In the genomic region with DNA sequence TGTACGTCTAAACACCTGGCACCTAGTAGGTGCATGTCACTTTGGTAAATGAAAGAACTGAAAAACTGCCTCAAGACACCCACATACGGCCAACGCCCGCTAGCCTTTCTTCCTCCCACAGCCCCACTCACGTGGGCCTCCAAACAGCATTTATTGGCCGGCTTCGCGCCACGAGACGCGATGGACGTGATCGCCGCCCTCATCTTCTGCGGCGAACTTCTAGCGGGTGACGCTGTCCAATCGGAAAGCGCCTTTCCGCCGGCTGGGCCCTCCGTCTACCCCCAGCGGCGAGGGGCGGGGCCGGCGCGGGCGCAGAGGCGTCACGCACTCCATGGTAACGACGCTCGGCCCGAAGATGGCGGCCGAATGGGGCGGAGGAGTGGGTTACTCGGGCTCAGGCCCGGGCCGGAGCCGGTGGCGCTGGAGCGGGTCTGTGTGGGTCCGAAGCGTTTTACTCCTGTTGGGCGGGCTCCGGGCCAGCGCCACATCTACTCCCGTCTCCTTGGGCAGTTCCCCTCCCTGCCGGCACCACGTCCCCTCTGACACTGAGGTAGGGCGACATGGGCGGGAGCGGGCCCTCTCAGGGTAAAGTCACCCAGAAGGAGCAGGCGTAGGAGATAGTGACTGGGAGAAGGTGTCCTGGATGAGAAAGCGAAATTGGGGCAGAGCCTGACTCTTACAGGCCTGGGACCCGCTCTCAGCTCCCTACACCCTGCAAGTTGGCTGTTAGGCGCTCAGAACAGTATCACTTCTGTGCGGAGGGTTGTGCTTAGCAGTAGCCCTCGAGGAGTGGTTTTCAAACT, we compare ENCODE assay signal across 8 cellular contexts. TPM values are rescaled to one million over a fixed set of nuclear protein-coding genes. Genes with fewer than 3 reads are reported as not detected.
DNase-seq lines count a peak whose midpoint lies in the region; ATAC-seq and TF ChIP-seq lines count a peak whose summit lies in the region.

Gene LMLN (plus strand): TSS at position 327 of the 803 bp plus-strand sequence. CDS start 29 bp downstream, at position 356.

- H3K27me3 ChIP-seq in BLaER1 (no peaks in the 10 kb centered on the region), colonic mucosa (no peaks in the 10 kb centered on the region)

- H3K9me3 ChIP-seq in BLaER1 (no peaks in the 10 kb centered on the region), colonic mucosa (no peaks in the 10 kb centered on the region)

- H3K9ac ChIP-seq in BLaER1 (peak within 1 kb of the TSS; percentile 74), colonic mucosa (ENCODE audit: low read depth in 2 of 2, low read length in 2 of 2) (peak within 1 kb of the TSS; percentile 77 to 82)

- H3K36me3 ChIP-seq in BLaER1 (peaks cover 26% of the 10 kb centered on the region), colonic mucosa (peaks cover 3% of the 10 kb centered on the region)

- peak; percentile 69 for DNase-seq in NCI-H524 treated with DMSO at 0.1 percent for 48 hours (lab: John Stamatoyannopoulos, UW)
- peak; percentile 97 for DNase-seq in activated CD4-positive, alpha-beta T cell treated with anti-CD3 and anti-CD28 coated beads for 48 hours
- DNase-seq in colonic mucosa = peak; percentile 96
- peak; percentile 96 to 97 for DNase-seq in left colon
- DNase-seq in stimulated activated CD4-positive, alpha-beta T cell treated with anti-CD3 and anti-CD28 coated beads, Interleukin-1b, Interleukin-23, amount 100 ng/mL, for 4 hours (ENCODE audit: low read depth in 2 of 2) = peak; percentile 89 to 93

- peak within 1 kb of the TSS; percentile 95 for H3K4me2 ChIP-seq in BLaER1

- H3K27ac ChIP-seq in BLaER1 (peak within 1 kb of the TSS; percentile 39), colonic mucosa (peak within 1 kb of the TSS; percentile 58)

- TF ChIP-seq CTCF in colonic mucosa (IDR thresholded peaks at IDR 0.05) = no peak

- peaks cover 25% of the 10 kb centered on the region for H4K20me1 ChIP-seq in BLaER1

- H3K4me3 ChIP-seq in BLaER1 (peak within 1 kb of the TSS; percentile 80), colonic mucosa (peak within 1 kb of the TSS; percentile 79)

- H3K4me1 ChIP-seq in BLaER1 (peaks cover 38% of the 10 kb centered on the region), colonic mucosa (no peaks in the 10 kb centered on the region)

- intact Hi-C loops in colonic mucosa (cut with DNase I) (no loop called here), left colon (cut with DNase I, micrococcal nuclease) (no loop called here)

- peak; percentile 99 for ATAC-seq in GM19324 (IDR thresholded peaks at IDR 0.05; ENCODE audit: low FRiP score, unreplicated experiment)
- ATAC-seq in HG03460 (IDR thresholded peaks at IDR 0.05; ENCODE audit: unreplicated experiment) = peak; percentile 97
- ATAC-seq in left colon = peak; percentile 97

RNA-seq across cellular contexts. Expression of gene LMLN, which starts in this region (rescaled TPM):
- total RNA-seq in colonic mucosa = 1 to 10 TPM; 5.0 to 5.9 TPM
- 1 to 10 TPM; 5.4 TPM for total RNA-seq in left colon

Comparison
In these comparisons a context has a peak if more than half of its experiments do, and no peak if none do; other contexts are left out.
1. Peak in every context shown above with its lines: DNase-seq, ATAC-seq, H3K4me3 ChIP-seq and H3K27ac ChIP-seq.